10 cellular contexts compared by ENCODE assay signal in the genomic region with DNA sequence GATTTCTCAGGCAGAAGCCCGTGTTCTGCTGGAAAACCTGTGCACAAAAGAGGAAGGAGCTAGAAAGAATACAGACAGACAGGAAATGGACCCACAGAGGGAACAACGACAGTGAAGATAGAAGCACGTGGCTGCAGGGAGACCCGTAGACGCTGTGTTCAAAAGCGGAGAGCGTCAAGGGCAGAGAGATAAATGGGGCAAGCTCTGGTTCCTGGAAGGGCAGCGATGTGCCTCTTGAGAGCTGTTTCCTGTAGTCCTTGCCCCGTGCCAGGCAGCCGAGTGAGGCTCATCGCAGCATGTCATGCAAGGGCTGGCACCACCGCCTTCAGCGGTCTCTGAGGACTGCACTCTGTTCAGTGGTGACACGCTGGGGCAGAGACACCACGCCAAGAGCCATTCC. TPM values are rescaled to one million over a fixed set of nuclear protein-coding genes. Genes with fewer than 3 reads are reported as not detected.
A peak's percentile ranks its signal among the peaks of the same experiment; 100 is the strongest.
DNase-seq lines count a peak whose midpoint lies in the region; TF ChIP-seq lines count a peak whose summit lies in the region.
"Had no signal": no experiment of that assay in that cellular context is flagged by ENCODE, and none has a peak within 500 bp of the region (broad histone marks: within the 10 kb centered on the region; RNA-seq: fewer than 3 reads in every experiment).

No MANE protein-coding gene starts in this region.

- H3K36me3 Mint-ChIP-seq in nephron progenitor cell (ENCODE audit: low read depth) = no peaks in the 10 kb centered on the region

- no peak for TF ChIP-seq POLR2A in Peyer's patch (IDR thresholded peaks at IDR 0.05)

- no peak overlapping the region for H3K4me3 ChIP-seq in Peyer's patch
- H3K4me3 ChIP-seq: MG63, SJSA1 had no signal

- in situ Hi-C loops in GM13977 (cut with MboI; ENCODE audit: low pct_unique_long_range_greater_than_20kb, low sequenced_read_pairs, unreplicated experiment) = no loop called here

- H3K9me3 Mint-ChIP-seq in nephron progenitor cell = no peaks in the 10 kb centered on the region

- no peaks in the 10 kb centered on the region for H3K27me3 Mint-ChIP-seq in nephron progenitor cell (ENCODE audit: low read depth, poor library complexity)

- no peak overlapping the region for H3K4me3 Mint-ChIP-seq in nephron progenitor cell

- no peak overlapping the region for H3K27ac ChIP-seq in Peyer's patch
- H3K27ac ChIP-seq: SJSA1 had no signal

- peaks cover 16% of the 10 kb centered on the region for H3K4me1 Mint-ChIP-seq in nephron progenitor cell

- no peak for TF ChIP-seq CTCF in nephron progenitor cell (IDR thresholded peaks at IDR 0.05)
- no peak for TF ChIP-seq CTCF in Peyer's patch (IDR thresholded peaks at IDR 0.05)
- no peak for TF ChIP-seq CTCF in GM20000 (IDR thresholded peaks at IDR 0.05; ENCODE audit: extremely low read depth, missing control alignments)
- no peak for TF ChIP-seq CTCF in GM13977 (IDR thresholded peaks at IDR 0.05; ENCODE audit: extremely low read depth, insufficient read depth, missing control alignments)

- peaks cover 0 to 39% (median 0%) of the 10 kb centered on the region in 3 donors for H3K36me3 ChIP-seq in Peyer's patch

- no peaks in the 10 kb centered on the region for H3K9me3 ChIP-seq in Peyer's patch
- H3K9me3 ChIP-seq: MG63, SJSA1 had no signal

- H3K27me3 ChIP-seq in Peyer's patch = no peaks in the 10 kb centered on the region
- H3K27me3 ChIP-seq: MG63, SJSA1 had no signal

- peak; percentile 41 for DNase-seq in DMS79 (lab: John Stamatoyannopoulos, UW)
- peak; percentile 67 for DNase-seq in NCI-H2029 treated with DMSO at 0.1 percent for 48 hours (lab: John Stamatoyannopoulos, UW)
- DNase-seq in anterior cingulate cortex (lab: John Stamatoyannopoulos, UW) = peak in 37 of 58 donors; percentile 6 to 78 (median 30)
- no peak for DNase-seq in nephron progenitor cell
- DNase-seq in Peyer's patch = no peak
- no peak for DNase-seq in GM20000 (ENCODE audit: low spot score)
- DNase-seq in GM13977 (ENCODE audit: low spot score) = no peak
- DNase-seq in NCI-H774 (lab: John Stamatoyannopoulos, UW) = no peak
- DNase-seq: MG63 had no signal

- peak overlapping the region; percentile 34 for H3K27ac Mint-ChIP-seq in nephron progenitor cell

- no peaks in the 10 kb centered on the region for H3K4me1 ChIP-seq in Peyer's patch
- H3K4me1 ChIP-seq: SJSA1 had no signal

RNA-seq across cellular contexts. Expression of gene CACNG5, which starts 43.6 kb away (rescaled TPM):
- not detected for total RNA-seq in Peyer's patch
- total RNA-seq: SJSA1 had no signal

Comparison
In these comparisons a context has a peak if more than half of its experiments do, and no peak if none do; other contexts are left out.
1. DNase-seq: peak in DMS79 (single experiment), NCI-H2029 treated with DMSO at 0.1 percent for 48 hours (single experiment) and anterior cingulate cortex (37 of 58); none in nephron progenitor cell (single experiment), Peyer's patch (0 of 3), GM20000 (single experiment), GM13977 (single experiment) and NCI-H774 (single experiment).